In the genomic region with DNA sequence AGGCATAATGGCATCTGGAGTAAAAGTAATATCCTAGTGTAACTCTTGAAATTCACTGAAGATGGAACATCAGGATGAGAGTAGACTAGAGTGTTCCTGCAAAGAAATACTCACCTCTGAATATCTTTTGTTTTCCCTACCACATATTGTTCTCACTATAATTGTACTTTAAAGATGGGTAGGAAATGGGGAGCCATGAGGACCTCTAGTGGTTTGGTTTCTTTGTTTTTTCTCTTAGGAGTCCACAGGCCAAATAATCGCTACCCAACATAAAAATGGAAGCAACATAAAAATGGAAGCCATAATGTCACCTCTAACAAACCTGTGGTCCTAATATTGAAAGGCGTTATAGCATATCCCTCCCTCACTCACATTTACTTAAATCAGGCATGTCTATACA, we compare ENCODE assay signal across 1 cellular context.
TF ChIP-seq lines count a peak whose summit lies in the region.

No MANE protein-coding gene starts in this region.

TF ChIP-seq in GM12878, 131 proteins besides CTCF, POLR2A, EP300 and RAD21 (continued from another document):
- TF ChIP-seq RBBP5 (conservative IDR thresholded peaks at IDR 0.05) (no peak), BHLHE40 (IDR thresholded peaks at IDR 0.05; ENCODE audit: borderline replicate concordance in 1 of 2, low read depth in 2 of 2, low read length in 1 of 2) (no peak), IKZF2 (IDR thresholded peaks at IDR 0.05) (no peak), ZZZ3 (IDR thresholded peaks at IDR 0.05; ENCODE audit: control insufficient read depth, insufficient read length, low read depth) (no peak), ZNF622 (IDR thresholded peaks at IDR 0.05) (no peak)
- TF ChIP-seq, protein P1, sequence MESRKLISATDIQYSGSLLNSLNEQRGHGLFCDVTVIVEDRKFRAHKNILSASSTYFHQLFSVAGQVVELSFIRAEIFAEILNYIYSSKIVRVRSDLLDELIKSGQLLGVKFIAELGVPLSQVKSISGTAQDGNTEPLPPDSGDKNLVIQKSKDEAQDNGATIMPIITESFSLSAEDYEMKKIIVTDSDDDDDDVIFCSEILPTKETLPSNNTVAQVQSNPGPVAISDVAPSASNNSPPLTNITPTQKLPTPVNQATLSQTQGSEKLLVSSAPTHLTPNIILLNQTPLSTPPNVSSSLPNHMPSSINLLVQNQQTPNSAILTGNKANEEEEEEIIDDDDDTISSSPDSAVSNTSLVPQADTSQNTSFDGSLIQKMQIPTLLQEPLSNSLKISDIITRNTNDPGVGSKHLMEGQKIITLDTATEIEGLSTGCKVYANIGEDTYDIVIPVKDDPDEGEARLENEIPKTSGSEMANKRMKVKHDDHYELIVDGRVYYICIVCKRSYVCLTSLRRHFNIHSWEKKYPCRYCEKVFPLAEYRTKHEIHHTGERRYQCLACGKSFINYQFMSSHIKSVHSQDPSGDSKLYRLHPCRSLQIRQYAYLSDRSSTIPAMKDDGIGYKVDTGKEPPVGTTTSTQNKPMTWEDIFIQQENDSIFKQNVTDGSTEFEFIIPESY (IDR thresholded peaks at IDR 0.05), result no peak
